In genomic region chr13:19239114-19239860, GRCh38 we compare ENCODE assay signal across 20 cellular contexts. TPM values are rescaled to one million over a fixed set of nuclear protein-coding genes. Genes with fewer than 3 reads are reported as not detected.
"Had no signal": no experiment of that assay in that cellular context is flagged by ENCODE, and none has a peak within 500 bp of the region (broad histone marks: within the 10 kb centered on the region; RNA-seq: fewer than 3 reads in every experiment).

No MANE protein-coding gene starts in this region.

- H3K27ac ChIP-seq: adrenal gland, esophagus muscularis mucosa, sigmoid colon, tibial artery, vagina had no signal

- H3K4me1 ChIP-seq: adrenal gland, esophagus muscularis mucosa, sigmoid colon, tibial artery, vagina had no signal

- H3K27ac Mint-ChIP-seq: activated CD4-positive, alpha-beta memory T cell treated with anti-CD3 and anti-CD28 coated beads, Interleukin-2, amount 10 ng/mL, durations not matched to agents 7 days and 5 days; activated T-cell treated with anti-CD3 and anti-CD28 coated beads, Interleukin-2, amount 50 U/mL, for 24 hours; stimulated activated memory B cell treated with anti-CD40 and anti-IgM and Interleukin-4, amounts not matched to agents 10 μg/mL and 1 μg/mL and 100 μg/mL, for 72 hours had no signal

- H3K36me3 Mint-ChIP-seq: stimulated activated memory B cell treated with anti-CD40 and anti-IgM and Interleukin-4, amounts not matched to agents 10 μg/mL and 1 μg/mL and 100 μg/mL, for 72 hours had no signal

- ATAC-seq: stimulated activated memory B cell treated with anti-CD40 and anti-IgM and Interleukin-4, amounts not matched to agents 10 μg/mL and 1 μg/mL and 100 μg/mL, for 72 hours had no signal

- H3K36me3 ChIP-seq: adrenal gland, esophagus muscularis mucosa, sigmoid colon, tibial artery, vagina had no signal

- H3K4me3 Mint-ChIP-seq: activated CD4-positive, alpha-beta memory T cell treated with anti-CD3 and anti-CD28 coated beads, Interleukin-2, amount 10 ng/mL, durations not matched to agents 7 days and 5 days; activated T-cell treated with anti-CD3 and anti-CD28 coated beads, Interleukin-2, amount 50 U/mL, for 24 hours; stimulated activated memory B cell treated with anti-CD40 and anti-IgM and Interleukin-4, amounts not matched to agents 10 μg/mL and 1 μg/mL and 100 μg/mL, for 72 hours had no signal

- H3K4me1 Mint-ChIP-seq: activated CD4-positive, alpha-beta memory T cell treated with anti-CD3 and anti-CD28 coated beads, Interleukin-2, amount 10 ng/mL, durations not matched to agents 7 days and 5 days; stimulated activated memory B cell treated with anti-CD40 and anti-IgM and Interleukin-4, amounts not matched to agents 10 μg/mL and 1 μg/mL and 100 μg/mL, for 72 hours had no signal

- H3K27me3 Mint-ChIP-seq: activated CD4-positive, alpha-beta memory T cell treated with anti-CD3 and anti-CD28 coated beads, Interleukin-2, amount 10 ng/mL, durations not matched to agents 7 days and 5 days had no signal

- H3K4me3 ChIP-seq: adrenal gland, esophagus muscularis mucosa, sigmoid colon, tibial artery, vagina had no signal

- H3K27me3 ChIP-seq: adrenal gland, sigmoid colon, tibial artery, vagina had no signal

- H3K9me3 Mint-ChIP-seq: activated T-cell treated with anti-CD3 and anti-CD28 coated beads, Interleukin-2, amount 50 U/mL, for 24 hours; stimulated activated memory B cell treated with anti-CD40 and anti-IgM and Interleukin-4, amounts not matched to agents 10 μg/mL and 1 μg/mL and 100 μg/mL, for 72 hours had no signal

- DNase-seq: activated CD4-positive, alpha-beta memory T cell treated with anti-CD3 and anti-CD28 coated beads, Interleukin-2, amount 10 ng/mL, durations not matched to agents 7 days and 5 days; activated CD4-positive, alpha-beta T cell treated with anti-CD3 and anti-CD28 coated beads for 4 hours; activated naive CD4-positive, alpha-beta T cell treated with anti-CD3 and anti-CD28 coated beads, Interleukin-2, amount 50 U/mL, for 16 hours; activated T-cell treated with anti-CD3 and anti-CD28 coated beads, Interleukin-2, amount 50 U/mL, for 24 hours; adrenal gland; islet precursor cell; midbrain; sigmoid colon; stimulated activated CD4-positive, alpha-beta T cell treated with anti-CD3 and anti-CD28 coated beads, Interleukin-1b, Interleukin-23, amount 100 ng/mL, for 48 hours; tibial artery had no signal

- H3K9me3 ChIP-seq: adrenal gland, esophagus muscularis mucosa, sigmoid colon, tibial artery, vagina had no signal

RNA-seq across cellular contexts. Expression of gene TUBA3C, which starts 57.7 kb away (rescaled TPM):
- total RNA-seq: activated CD4-positive, alpha-beta memory T cell treated with anti-CD3 and anti-CD28 coated beads, Interleukin-2, amount 10 ng/mL, durations not matched to agents 7 days and 5 days; adrenal gland; cardiac septum; esophagus muscularis mucosa; lung microvascular endothelial cell; myocyte; omental fat pad; pulmonary artery endothelial cell; sigmoid colon; subcutaneous adipose tissue; vagina had no signal
- polyA plus RNA-seq: adrenal gland, neural cell, sigmoid colon had no signal
